32 cellular contexts compared by ENCODE assay signal in the genomic region with DNA sequence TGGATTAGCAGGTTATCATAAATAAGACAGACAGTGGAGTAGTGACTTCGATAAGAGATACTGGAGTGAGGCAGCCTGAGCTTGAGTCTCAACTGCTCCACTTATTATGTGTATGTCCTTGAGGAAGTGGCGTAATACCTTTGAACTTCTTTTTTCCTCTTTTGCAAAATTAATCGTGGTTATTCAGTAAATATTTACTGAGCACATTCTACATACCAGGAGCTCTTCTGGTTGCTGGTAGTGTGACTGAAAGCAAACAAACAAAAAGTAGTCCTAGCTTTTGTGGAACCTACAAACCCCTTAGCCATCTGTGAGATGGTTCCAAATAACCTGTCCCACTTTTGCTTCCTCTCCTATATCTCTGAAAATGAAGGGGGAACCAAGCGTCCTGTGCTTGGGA.
"Had no signal": no experiment of that assay in that cellular context is flagged by ENCODE, and none has a peak within 500 bp of the region (broad histone marks: within the 10 kb centered on the region; RNA-seq: fewer than 3 reads in every experiment).

No MANE protein-coding gene starts in this region.

- H3K36me3 ChIP-seq: MG63 had no signal

- H3K27ac ChIP-seq: KMS-11 had no signal

- DNase-seq: Karpas-422, Kasumi-1, MG63, MM.1S, MV-4-11, NCI-H1048, NCI-H1092, NCI-H1092 treated with DMSO at 0.1 percent for 48 hours, NCI-H1105, NCI-H1105 treated with DMSO at 0.1 percent for 48 hours, NCI-H1417, NCI-H1417 treated with DMSO at 0.1 percent for 48 hours, NCI-H1436, NCI-H1436 treated with DMSO at 0.1 percent for 48 hours, NCI-H146, NCI-H1694, NCI-H1694 treated with DMSO at 0.1 percent for 48 hours, NCI-H187, NCI-H187 treated with DMSO at 0.1 percent for 48 hours, NCI-H1930, NCI-H2029, NCI-H2029 treated with DMSO at 0.1 percent for 48 hours, NCI-H2081, NCI-H2081 treated with DMSO at 0.1 percent for 48 hours, NCI-H2107, NCI-H2171, NCI-H2171 treated with DMSO at 0.1 percent for 48 hours, NCI-H2227 treated with DMSO at 0.1 percent for 48 hours, NCI-H226, NCI-H345, NCI-H510A had no signal

- H3K9ac ChIP-seq: KMS-11 had no signal

- H3K4me3 ChIP-seq: MG63 had no signal

- H3K4me2 ChIP-seq: KMS-11 had no signal

- H3K9me3 ChIP-seq: MG63 had no signal
